Comparison of ENCODE assay signal across 8 cellular contexts in genomic region chr2:12005886-12006681, GRCh38.
DNase-seq lines count a peak whose midpoint lies in the region; ATAC-seq lines count a peak whose summit lies in the region.

No MANE protein-coding gene starts in this region.

- DNase-seq in ACHN (peak; percentile 40), GM19240 (ENCODE audit: insufficient read length, low spot score) (peak; percentile 27), SJCRH30 (peak; percentile 83 to 86), mucosa of gallbladder (ENCODE audit: low spot score) (peak; percentile 29), SK-N-DZ (ENCODE audit: low spot score) (no peak)
- DNase-seq in activated naive CD8-positive, alpha-beta T cell treated with anti-CD3 and anti-CD28 coated beads, Interleukin-2, amount 10 ng/mL, durations not matched to agents 7 days and 5 days, result peak; percentile 40
- DNase-seq in stimulated activated naive CD8-positive, alpha-beta T cell treated with anti-CD3 and anti-CD28 coated beads, Interleukin-15, amount 100 ng/mL, for 72 hours, result peak; percentile 71 to 87

- peak; percentile 84 for ATAC-seq in HG03432 (IDR thresholded peaks at IDR 0.05; ENCODE audit: unreplicated experiment)
- peak; percentile 92 for ATAC-seq in activated naive CD8-positive, alpha-beta T cell treated with anti-CD3 and anti-CD28 coated beads, Interleukin-2, amount 10 ng/mL, durations not matched to agents 7 days and 5 days (ENCODE audit: low read depth)
- peak; percentile 99 for ATAC-seq in stimulated activated naive CD8-positive, alpha-beta T cell treated with anti-CD3 and anti-CD28 coated beads, Interleukin-15, amount 100 ng/mL, for 72 hours

- peaks cover 41% of the 10 kb centered on the region for H3K4me1 ChIP-seq in SJCRH30

- H3K9me3 Mint-ChIP-seq in activated naive CD8-positive, alpha-beta T cell treated with anti-CD3 and anti-CD28 coated beads, Interleukin-2, amount 10 ng/mL, durations not matched to agents 7 days and 5 days, result peaks cover 4% of the 10 kb centered on the region
- H3K9me3 Mint-ChIP-seq in stimulated activated naive CD8-positive, alpha-beta T cell treated with anti-CD3 and anti-CD28 coated beads, Interleukin-15, amount 100 ng/mL, for 72 hours, result peaks cover under 1 to 1% of the 10 kb centered on the region in 2 donors

- H3K36me3 Mint-ChIP-seq in activated naive CD8-positive, alpha-beta T cell treated with anti-CD3 and anti-CD28 coated beads, Interleukin-2, amount 10 ng/mL, durations not matched to agents 7 days and 5 days, result peaks cover 2% of the 10 kb centered on the region

- no peak overlapping the region for H3K4me3 ChIP-seq in SJCRH30

- no peak overlapping the region for H3K27ac Mint-ChIP-seq in activated naive CD8-positive, alpha-beta T cell treated with anti-CD3 and anti-CD28 coated beads, Interleukin-2, amount 10 ng/mL, durations not matched to agents 7 days and 5 days
- no peak overlapping the region for H3K27ac Mint-ChIP-seq in stimulated activated naive CD8-positive, alpha-beta T cell treated with anti-CD3 and anti-CD28 coated beads, Interleukin-15, amount 100 ng/mL, for 72 hours

- POLR2A ChIA-PET in activated naive CD8-positive, alpha-beta T cell treated with anti-CD3 and anti-CD28 coated beads, Interleukin-2, amount 10 ng/mL, durations not matched to agents 7 days and 5 days (lab: Charles Lee), result interaction anchor here (0.5 kb wide), 1 partner anchor 725 kb away, joined by 3 read pairs; no protein-coding TSS in a partner anchor

- no peaks in the 10 kb centered on the region for H3K36me3 ChIP-seq in SJCRH30

- no peaks in the 10 kb centered on the region for H3K27me3 ChIP-seq in SJCRH30

- H3K4me3 Mint-ChIP-seq in activated naive CD8-positive, alpha-beta T cell treated with anti-CD3 and anti-CD28 coated beads, Interleukin-2, amount 10 ng/mL, durations not matched to agents 7 days and 5 days, result no peak overlapping the region
- H3K4me3 Mint-ChIP-seq in stimulated activated naive CD8-positive, alpha-beta T cell treated with anti-CD3 and anti-CD28 coated beads, Interleukin-15, amount 100 ng/mL, for 72 hours, result no peak overlapping the region

- peaks cover 23% of the 10 kb centered on the region for H3K4me1 Mint-ChIP-seq in activated naive CD8-positive, alpha-beta T cell treated with anti-CD3 and anti-CD28 coated beads, Interleukin-2, amount 10 ng/mL, durations not matched to agents 7 days and 5 days
- H3K4me1 Mint-ChIP-seq in stimulated activated naive CD8-positive, alpha-beta T cell treated with anti-CD3 and anti-CD28 coated beads, Interleukin-15, amount 100 ng/mL, for 72 hours, result peaks cover 40% of the 10 kb centered on the region

- H3K9me3 ChIP-seq in SJCRH30 (replicated peaks), result no peaks in the 10 kb centered on the region

- peaks cover 57% of the 10 kb centered on the region for H3K27me3 Mint-ChIP-seq in activated naive CD8-positive, alpha-beta T cell treated with anti-CD3 and anti-CD28 coated beads, Interleukin-2, amount 10 ng/mL, durations not matched to agents 7 days and 5 days
- peaks cover 79% of the 10 kb centered on the region for H3K27me3 Mint-ChIP-seq in stimulated activated naive CD8-positive, alpha-beta T cell treated with anti-CD3 and anti-CD28 coated beads, Interleukin-15, amount 100 ng/mL, for 72 hours

- in situ Hi-C loops in ACHN (cut with HindIII; ENCODE audit: low pct_ligation_motif_present, low pct_unique_long_range_greater_than_20kb, low sequenced_read_pairs), result no loop called here

- peak overlapping the region; percentile 17; the same call in 1 of the 2 replicates for H3K27ac ChIP-seq in SJCRH30
